Comparison of ENCODE assay signal across 10 cellular contexts in genomic region chr4:140556372-140557085, GRCh38. TPM values are rescaled to one million over a fixed set of nuclear protein-coding genes. Genes with fewer than 3 reads are reported as not detected.
DNase-seq lines count a peak whose midpoint lies in the region; ATAC-seq and TF ChIP-seq lines count a peak whose summit lies in the region.
"Had no signal": no experiment of that assay in that cellular context is flagged by ENCODE, and none has a peak within 500 bp of the region (broad histone marks: within the 10 kb centered on the region; RNA-seq: fewer than 3 reads in every experiment).

No MANE protein-coding gene starts in this region.

- POLR2A ChIA-PET in SK-N-SH (lab: Yijun Ruan, JAX) = no interaction called here
- POLR2A ChIA-PET in MCF 10A (lab: Yijun Ruan, JAX) = interaction anchor here (0.6 kb wide), 1 partner anchor 255 kb away, joined by 3 read pairs; no protein-coding TSS in a partner anchor

- no peak for TF ChIP-seq POLR2A in upper lobe of left lung (IDR thresholded peaks at IDR 0.05)

- no peaks in the 10 kb centered on the region for H3K9me3 ChIP-seq in upper lobe of left lung
- H3K9me3 ChIP-seq in SK-N-SH = no peaks in the 10 kb centered on the region

- DNase-seq in activated T-cell treated with anti-CD3 and anti-CD28 coated beads, Interleukin-2, amount 50 U/mL, for 4 hours = no peak
- DNase-seq in activated T-cell treated with anti-CD3 and anti-CD28 coated beads for 4 hours (no peak), natural killer cell (no peak), upper lobe of left lung (no peak), SK-N-SH (no peak), MCF 10A (ENCODE audit: unreplicated experiment) (no peak)
- DNase-seq: NCI-H524 had no signal

- peaks cover 0 to 4% (median 0%) of the 10 kb centered on the region in 4 donors for H3K36me3 ChIP-seq in upper lobe of left lung
- peaks cover 22 to 29% of the 10 kb centered on the region in 2 experiments for H3K36me3 ChIP-seq in SK-N-SH (replicated peaks in 1 of 2; ENCODE audit: control insufficient read depth in 1 of 2, insufficient read depth in 2 of 2, low read length in 1 of 2)

- intact Hi-C loops in natural killer cell (cut with micrococcal nuclease) (no loop called here), MCF 10A (cut with micrococcal nuclease) (no loop called here)

- H3K4me2 ChIP-seq in SK-N-SH = no peak overlapping the region

- H3K27ac Mint-ChIP-seq in natural killer cell = no peak overlapping the region
- H3K27ac Mint-ChIP-seq in MCF 10A (ENCODE audit: low read depth, unreplicated experiment) = no peak overlapping the region

- CTCF ChIA-PET in SK-N-SH (lab: Yijun Ruan, JAX) (no interaction called here), MCF 10A (lab: Yijun Ruan, JAX) (interaction anchor here (0.6 to 1.1 kb wide), 5 partner anchors 18 to 1029 kb away, joined by 3 to 6 read pairs (median 3); no protein-coding TSS in a partner anchor)

- H3K79me2 ChIP-seq in SK-N-SH (ENCODE audit: insufficient read depth) = no peaks in the 10 kb centered on the region

- H3K27me3 ChIP-seq in upper lobe of left lung (no peaks in the 10 kb centered on the region), SK-N-SH (ENCODE audit: insufficient read depth) (no peaks in the 10 kb centered on the region)

- H3K36me3 Mint-ChIP-seq in activated T-cell treated with anti-CD3 and anti-CD28 coated beads, Interleukin-2, amount 50 U/mL, for 4 hours (ENCODE audit: insufficient read depth) = peaks cover 8% of the 10 kb centered on the region
- H3K36me3 Mint-ChIP-seq in natural killer cell = no peaks in the 10 kb centered on the region
- peaks cover 10% of the 10 kb centered on the region for H3K36me3 Mint-ChIP-seq in MCF 10A (ENCODE audit: insufficient read depth, unreplicated experiment)

- H4K20me1 ChIP-seq in SK-N-SH (ENCODE audit: insufficient read depth) = no peaks in the 10 kb centered on the region

- 84 to 93% methylated on average over 6 of the region's 6 CpGs for WGBS in upper lobe of left lung, 2 donors
- WGBS in SK-N-SH (ENCODE audit: low lambda C conversion rate) = 95% methylated on average over 6 of the region's 6 CpGs

- TF ChIP-seq EP300 in upper lobe of left lung (IDR thresholded peaks at IDR 0.05) = no peak
- TF ChIP-seq EP300 in SK-N-SH (IDR thresholded peaks at IDR 0.05; ENCODE audit: borderline replicate concordance in 1 of 2, low read depth in 1 of 2, low read length in 1 of 2) = no peak

- peaks cover 3% of the 10 kb centered on the region for H3K27me3 Mint-ChIP-seq in activated T-cell treated with anti-CD3 and anti-CD28 coated beads, Interleukin-2, amount 50 U/mL, for 4 hours (ENCODE audit: low read depth)
- peaks cover 3 to 7% of the 10 kb centered on the region in 2 donors for H3K27me3 Mint-ChIP-seq in natural killer cell (ENCODE audit: low read depth in 2 of 2)
- H3K27me3 Mint-ChIP-seq in MCF 10A (ENCODE audit: insufficient read depth, unreplicated experiment) = no peaks in the 10 kb centered on the region

- no peak overlapping the region for H3K27ac ChIP-seq in upper lobe of left lung
- H3K27ac ChIP-seq in SK-N-SH (ENCODE audit: low read depth in 2 of 2, low read length in 1 of 2) = no peak overlapping the region

- H3K4me3 Mint-ChIP-seq in activated T-cell treated with anti-CD3 and anti-CD28 coated beads, Interleukin-2, amount 50 U/mL, for 4 hours = no peak overlapping the region
- H3K4me3 Mint-ChIP-seq in natural killer cell (no peak overlapping the region), MCF 10A (ENCODE audit: unreplicated experiment) (no peak overlapping the region)

- H3K4me1 ChIP-seq in upper lobe of left lung (peaks cover 0 to 5% (median 0%) of the 10 kb centered on the region in 4 donors), SK-N-SH (ENCODE audit: control insufficient read depth in 1 of 2, insufficient read depth in 2 of 2, low read depth in 1 of 2, low read length in 1 of 2) (no peaks in the 10 kb centered on the region)

- no peak for TF ChIP-seq RAD21 in SK-N-SH (IDR thresholded peaks at IDR 0.05; ENCODE audit: low read length)

- TF ChIP-seq CTCF in natural killer cell (IDR thresholded peaks at IDR 0.05) = no peak
- no peak for TF ChIP-seq CTCF in upper lobe of left lung (IDR thresholded peaks at IDR 0.05)
- no peak for TF ChIP-seq CTCF in SK-N-SH (IDR thresholded peaks at IDR 0.05)
- no peak for TF ChIP-seq CTCF in MCF 10A (IDR thresholded peaks at IDR 0.05; ENCODE audit: unreplicated experiment)

- H3K9me3 Mint-ChIP-seq in activated T-cell treated with anti-CD3 and anti-CD28 coated beads, Interleukin-2, amount 50 U/mL, for 4 hours = no peaks in the 10 kb centered on the region
- H3K9me3 Mint-ChIP-seq in natural killer cell = no peaks in the 10 kb centered on the region
- no peaks in the 10 kb centered on the region for H3K9me3 Mint-ChIP-seq in MCF 10A (ENCODE audit: unreplicated experiment)

- ATAC-seq in activated T-cell treated with anti-CD3 and anti-CD28 coated beads, Interleukin-2, amount 50 U/mL, for 4 hours = peak; percentile 99
- ATAC-seq in GM21825 (IDR thresholded peaks at IDR 0.05; ENCODE audit: unreplicated experiment) (peak; percentile 100), HG03558 (IDR thresholded peaks at IDR 0.05; ENCODE audit: extremely low read depth, unreplicated experiment) (peak; percentile 100), natural killer cell (peak in 2 of 3 donors; percentile 73 to 79), upper lobe of left lung (ENCODE audit: low FRiP score in 2 of 2) (no peak)

- H2AFZ ChIP-seq in SK-N-SH (ENCODE audit: low read depth) = no peak overlapping the region

- no peaks in the 10 kb centered on the region for H3F3A ChIP-seq in SK-N-SH (replicated peaks; ENCODE audit: insufficient read depth)

- peaks cover 20% of the 10 kb centered on the region for H3K4me1 Mint-ChIP-seq in activated T-cell treated with anti-CD3 and anti-CD28 coated beads, Interleukin-2, amount 50 U/mL, for 4 hours (ENCODE audit: low read depth)
- peaks cover 0 to 10% of the 10 kb centered on the region in 2 donors for H3K4me1 Mint-ChIP-seq in natural killer cell
- no peaks in the 10 kb centered on the region for H3K4me1 Mint-ChIP-seq in MCF 10A (ENCODE audit: insufficient read depth, unreplicated experiment)

- no TSS peak for BruUV-seq in MCF 10A (replicated peaks; lab: Mats Ljungman, UMichigan)

- no peak overlapping the region for H3K9ac ChIP-seq in SK-N-SH

- no peak overlapping the region for H3K4me3 ChIP-seq in upper lobe of left lung
- H3K4me3 ChIP-seq in SK-N-SH (ENCODE audit: low read depth in 2 of 2, low read length in 1 of 2) = no peak overlapping the region

- 0 out of 2 replicates have a peak, but pooled peaks cover 3% of the 10 kb centered on the region for H3K9me2 ChIP-seq in SK-N-SH

TF ChIP-seq in SK-N-SH, 30 proteins besides CTCF, POLR2A, EP300 and RAD21 (continues in another document):
- TF ChIP-seq, protein P1, sequence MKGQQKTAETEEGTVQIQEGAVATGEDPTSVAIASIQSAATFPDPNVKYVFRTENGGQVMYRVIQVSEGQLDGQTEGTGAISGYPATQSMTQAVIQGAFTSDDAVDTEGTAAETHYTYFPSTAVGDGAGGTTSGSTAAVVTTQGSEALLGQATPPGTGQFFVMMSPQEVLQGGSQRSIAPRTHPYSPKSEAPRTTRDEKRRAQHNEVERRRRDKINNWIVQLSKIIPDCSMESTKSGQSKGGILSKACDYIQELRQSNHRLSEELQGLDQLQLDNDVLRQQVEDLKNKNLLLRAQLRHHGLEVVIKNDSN (IDR thresholded peaks at IDR 0.05; ENCODE audit: borderline replicate concordance, low read depth) = no peak
- TF ChIP-seq USF2 (IDR thresholded peaks at IDR 0.05; ENCODE audit: borderline replicate concordance, low read depth, low read length) (no peak), TAF1 (IDR thresholded peaks at IDR 0.05; ENCODE audit: borderline replicate concordance, low read depth, low read length) (no peak), MAX (IDR thresholded peaks at IDR 0.05; ENCODE audit: low read depth) (no peak), RCOR1 (IDR thresholded peaks at IDR 0.05; ENCODE audit: low read length) (no peak), GABPA (IDR thresholded peaks at IDR 0.05; ENCODE audit: low read depth) (no peak), MEF2A (IDR thresholded peaks at IDR 0.05; ENCODE audit: borderline replicate concordance, low read depth) (no peak)

RNA-seq across cellular contexts. Expression of gene UCP1, which starts 12.2 kb away (rescaled TPM):
- total RNA-seq in activated T-cell treated with anti-CD3 and anti-CD28 coated beads, Interleukin-2, amount 50 U/mL, for 4 hours = not detected
- total RNA-seq in natural killer cell (not detected), upper lobe of left lung (not detected), MCF 10A (2022) (not detected in 2 replicates)
- polyA plus RNA-seq in SK-N-SH (2012; rRNA removed) = not detected in 2 replicates
- 0.01 TPM in 1 of 2 replicates, not detected in the other for polyA plus RNA-seq in SK-N-SH (2012; cell fraction: cytosol; rRNA removed)
- polyA plus RNA-seq in SK-N-SH (2012; cell fraction: nucleus; rRNA removed) = 0.04 TPM in 1 of 2 replicates, not detected in the other
- total RNA-seq: H4 had no signal

RNA-seq across cellular contexts. Expression of gene ELMOD2, which starts 32.6 kb away (rescaled TPM):
- 10 to 100 TPM; 11.2 to 13.8 (median 12.1) TPM for total RNA-seq in activated T-cell treated with anti-CD3 and anti-CD28 coated beads, Interleukin-2, amount 50 U/mL, for 4 hours
- 10 to 100 TPM; 17.9 to 22.6 (median 18.4) TPM for total RNA-seq in natural killer cell
- 10 to 100 TPM; 15.7 to 28.3 (median 18.2) TPM for total RNA-seq in upper lobe of left lung
- 5.0 and 7.1 TPM in 2 replicates for polyA plus RNA-seq in SK-N-SH (2012; rRNA removed)
- 8.4 and 13.3 TPM in 2 replicates for polyA plus RNA-seq in SK-N-SH (2012; cell fraction: cytosol; rRNA removed)
- polyA plus RNA-seq in SK-N-SH (2012; cell fraction: nucleus; rRNA removed) = 6.1 and 10.6 TPM in 2 replicates
- 29.2 and 45.0 TPM in 2 replicates for total RNA-seq in MCF 10A (2022)

RNA-seq across cellular contexts. Expression of gene MGAT4D, which starts 58.4 kb away (rescaled TPM):
- total RNA-seq in activated T-cell treated with anti-CD3 and anti-CD28 coated beads, Interleukin-2, amount 50 U/mL, for 4 hours = not detected
- total RNA-seq in natural killer cell (not detected), upper lobe of left lung (under 1 TPM in 1 of 6 donors, not detected in 5; 0.79 TPM), MCF 10A (2022) (not detected in 2 replicates)
- polyA plus RNA-seq in SK-N-SH (2012; rRNA removed) = not detected in 2 replicates
- polyA plus RNA-seq in SK-N-SH (2012; cell fraction: cytosol; rRNA removed) = not detected in 2 replicates
- not detected in 2 replicates for polyA plus RNA-seq in SK-N-SH (2012; cell fraction: nucleus; rRNA removed)
- total RNA-seq: H4 had no signal

Comparison
In these comparisons a context has a peak if more than half of its experiments do, and no peak if none do; other contexts are left out.
1. ATAC-seq: peak in activated T-cell treated with anti-CD3 and anti-CD28 coated beads, Interleukin-2, amount 50 U/mL, for 4 hours (2 of 2), GM21825 (single experiment), HG03558 (single experiment) and natural killer cell (2 of 3); none in upper lobe of left lung (0 of 2).